1 cellular context compared by ENCODE assay signal in the genomic region with DNA sequence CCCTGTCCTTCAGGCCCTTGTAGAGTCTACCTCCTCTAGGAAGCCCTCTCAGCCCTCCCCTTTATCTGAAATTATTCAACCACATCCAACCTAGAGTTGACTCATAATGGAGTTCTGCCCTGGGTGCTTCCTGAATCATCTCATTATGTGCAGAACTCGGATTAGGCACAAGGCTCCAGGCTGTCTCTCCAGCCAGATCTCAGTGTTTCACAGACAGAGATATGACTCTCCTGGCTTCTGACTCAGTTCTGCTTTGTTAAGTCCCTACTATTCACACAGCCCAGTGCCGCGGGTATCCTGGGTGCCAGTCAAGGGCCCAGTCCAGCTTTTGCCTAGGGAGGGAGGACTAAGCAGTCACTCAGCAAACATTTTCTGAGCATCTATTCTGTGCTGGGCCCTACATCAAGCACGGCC.
TF ChIP-seq lines count a peak whose summit lies in the region.

No MANE protein-coding gene starts in this region.

TF ChIP-seq in HEK293, 187 proteins besides CTCF, POLR2A, EP300 and RAD21 (continued from another document):
- TF ChIP-seq ZSCAN30 (tag by site-specific recombination; IDR thresholded peaks at IDR 0.05) (no peak), ZBTB17 (tag by site-specific recombination; IDR thresholded peaks at IDR 0.05) (peak; percentile 67), KLF8 (tag by site-specific recombination; IDR thresholded peaks at IDR 0.05) (no peak), ZBTB48 (tag by site-specific recombination; IDR thresholded peaks at IDR 0.05) (no peak), ZNF548 (tag by site-specific recombination; IDR thresholded peaks at IDR 0.05) (no peak), ZNF510 (tag by site-specific recombination; IDR thresholded peaks at IDR 0.05; ENCODE audit: insufficient replicate concordance) (no peak), ZNF121 (tag by site-specific recombination; IDR thresholded peaks at IDR 0.05) (no peak), ZNF202 (tag by site-specific recombination; IDR thresholded peaks at IDR 0.05; ENCODE audit: borderline replicate concordance) (no peak), ZNF37A (tag by site-specific recombination; IDR thresholded peaks at IDR 0.05) (no peak), SP7 (tag by site-specific recombination; IDR thresholded peaks at IDR 0.05) (0 out of 2 replicates have a peak, but pooled peaks have one; percentile 39), ZNF664 (tag by site-specific recombination; IDR thresholded peaks at IDR 0.05) (peak; percentile 98), ZNF488 (tag by site-specific recombination; IDR thresholded peaks at IDR 0.05) (no peak), OSR2 (tag by site-specific recombination; IDR thresholded peaks at IDR 0.05) (no peak), KLF7 (tag by site-specific recombination; IDR thresholded peaks at IDR 0.05; ENCODE audit: borderline replicate concordance) (no peak)
- TF ChIP-seq, protein P1, sequence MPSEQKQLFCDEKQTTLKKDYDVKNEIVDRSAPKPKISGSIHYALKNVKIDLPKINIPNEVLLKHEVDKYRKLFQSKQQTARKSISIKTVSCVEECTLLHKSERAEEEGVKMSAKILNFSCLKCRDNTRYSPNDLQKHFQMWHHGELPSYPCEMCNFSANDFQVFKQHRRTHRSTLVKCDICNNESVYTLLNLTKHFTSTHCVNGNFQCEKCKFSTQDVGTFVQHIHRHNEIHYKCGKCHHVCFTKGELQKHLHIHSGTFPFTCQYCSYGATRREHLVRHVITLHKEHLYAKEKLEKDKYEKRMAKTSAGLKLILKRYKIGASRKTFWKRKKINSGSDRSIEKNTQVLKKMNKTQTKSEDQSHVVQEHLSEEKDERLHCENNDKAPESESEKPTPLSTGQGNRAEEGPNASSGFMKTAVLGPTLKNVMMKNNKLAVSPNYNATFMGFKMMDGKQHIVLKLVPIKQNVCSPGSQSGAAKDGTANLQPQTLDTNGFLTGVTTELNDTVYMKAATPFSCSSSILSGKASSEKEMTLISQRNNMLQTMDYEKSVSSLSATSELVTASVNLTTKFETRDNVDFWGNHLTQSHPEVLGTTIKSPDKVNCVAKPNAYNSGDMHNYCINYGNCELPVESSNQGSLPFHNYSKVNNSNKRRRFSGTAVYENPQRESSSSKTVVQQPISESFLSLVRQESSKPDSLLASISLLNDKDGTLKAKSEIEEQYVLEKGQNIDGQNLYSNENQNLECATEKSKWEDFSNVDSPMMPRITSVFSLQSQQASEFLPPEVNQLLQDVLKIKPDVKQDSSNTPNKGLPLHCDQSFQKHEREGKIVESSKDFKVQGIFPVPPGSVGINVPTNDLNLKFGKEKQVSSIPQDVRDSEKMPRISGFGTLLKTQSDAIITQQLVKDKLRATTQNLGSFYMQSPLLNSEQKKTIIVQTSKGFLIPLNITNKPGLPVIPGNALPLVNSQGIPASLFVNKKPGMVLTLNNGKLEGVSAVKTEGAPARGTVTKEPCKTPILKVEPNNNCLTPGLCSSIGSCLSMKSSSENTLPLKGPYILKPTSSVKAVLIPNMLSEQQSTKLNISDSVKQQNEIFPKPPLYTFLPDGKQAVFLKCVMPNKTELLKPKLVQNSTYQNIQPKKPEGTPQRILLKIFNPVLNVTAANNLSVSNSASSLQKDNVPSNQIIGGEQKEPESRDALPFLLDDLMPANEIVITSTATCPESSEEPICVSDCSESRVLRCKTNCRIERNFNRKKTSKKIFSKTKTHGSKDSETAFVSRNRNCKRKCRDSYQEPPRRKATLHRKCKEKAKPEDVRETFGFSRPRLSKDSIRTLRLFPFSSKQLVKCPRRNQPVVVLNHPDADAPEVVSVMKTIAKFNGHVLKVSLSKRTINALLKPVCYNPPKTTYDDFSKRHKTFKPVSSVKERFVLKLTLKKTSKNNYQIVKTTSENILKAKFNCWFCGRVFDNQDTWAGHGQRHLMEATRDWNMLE (tag by site-specific recombination; conservative IDR thresholded peaks at IDR 0.05; ENCODE audit: low read depth), result no peak
